ENCODE assay signal across 8 cellular contexts in genomic region chr9:98254236-98255063, GRCh38. TPM values are rescaled to one million over a fixed set of nuclear protein-coding genes. Genes with fewer than 3 reads are reported as not detected.
DNase-seq lines count a peak whose midpoint lies in the region; ATAC-seq and TF ChIP-seq lines count a peak whose summit lies in the region.

No MANE protein-coding gene starts in this region.

- H2AFZ ChIP-seq in fibroblast of lung (ENCODE audit: low read length) = no peak overlapping the region
- H2AFZ ChIP-seq in trophoblast cell (ENCODE audit: insufficient read depth, low read length, poor library complexity) = peak overlapping the region; percentile 25

- no peak overlapping the region for H3K14ac ChIP-seq in trophoblast cell (ENCODE audit: low read length)

- WGBS in trophoblast cell (ENCODE audit: extremely low coverage, insufficient coverage, insufficient read length) = no CpG with 5 or more reads among the region's 6 CpGs

- H3K27ac ChIP-seq in SJSA1 = no peak overlapping the region
- H3K27ac ChIP-seq in fibroblast of lung (ENCODE audit: insufficient read depth, low read length) = peak overlapping the region; percentile 92
- H3K27ac ChIP-seq in trophoblast cell (ENCODE audit: low read depth, low read length) = no peak overlapping the region

- H4K8ac ChIP-seq in trophoblast cell (ENCODE audit: low read depth, low read length) = peak overlapping the region; percentile 46

- no peak overlapping the region for H2BK120ac ChIP-seq in trophoblast cell (ENCODE audit: insufficient read depth, low read length, poor library complexity)

- no peak overlapping the region for H4K12ac ChIP-seq in trophoblast cell (ENCODE audit: low read depth, low read length)

- H3K4me1 ChIP-seq in ES-I3 (ENCODE audit: insufficient read depth, low read length) (peaks cover 7% of the 10 kb centered on the region; the same call in 1 of the 2 replicates), SJSA1 (replicated peaks) (peaks cover 40% of the 10 kb centered on the region), fibroblast of lung (ENCODE audit: control insufficient read depth, extremely low read depth, insufficient read depth, low read length) (peaks cover 26% of the 10 kb centered on the region), trophoblast cell (ENCODE audit: control insufficient read depth in 1 of 2, insufficient read depth in 2 of 2, low read length in 2 of 2) (peaks cover 14 to 18% of the 10 kb centered on the region in 2 experiments)

- no peak overlapping the region for H2BK5ac ChIP-seq in trophoblast cell (ENCODE audit: low read depth, low read length, poor library complexity)

- H3K4me3 ChIP-seq in SJSA1 (peak overlapping the region; percentile 60), fibroblast of lung (replicated peaks in 1 of 4; ENCODE audit: control extremely low read depth in 1 of 4, insufficient read depth in 1 of 4, low read depth in 3 of 4, low read length in 4 of 4) (peak overlapping the region; percentile 74 to 92 (median 82)), trophoblast cell (ENCODE audit: low read depth, low read length) (peak overlapping the region; percentile 89)

- no peaks in the 10 kb centered on the region for H4K20me1 ChIP-seq in fibroblast of lung (ENCODE audit: control insufficient read depth, extremely low read depth, insufficient read depth, low read length)

- H3K9ac ChIP-seq in ES-I3 (ENCODE audit: low read depth, low read length) = peak overlapping the region; percentile 86; the same call in 1 of the 2 replicates
- no peak overlapping the region for H3K9ac ChIP-seq in fibroblast of lung (ENCODE audit: insufficient read depth, low read length)
- H3K9ac ChIP-seq in trophoblast cell (ENCODE audit: low read length) = no peak overlapping the region

- no peak for TF ChIP-seq CTCF in fibroblast of lung (conservative IDR thresholded peaks at IDR 0.05 in 1 of 2, IDR thresholded peaks at IDR 0.05 in 1 of 2; ENCODE audit: low read depth in 1 of 2, low read length in 2 of 2)

- ATAC-seq in HG02870 (IDR thresholded peaks at IDR 0.05; ENCODE audit: unreplicated experiment) = no peak

- H3K4me2 ChIP-seq in fibroblast of lung (ENCODE audit: extremely low read depth, insufficient read depth, low read length) (peak overlapping the region; percentile 84), trophoblast cell (ENCODE audit: low read length) (peak overlapping the region; percentile 70)

- no peak overlapping the region for H3K4ac ChIP-seq in trophoblast cell (ENCODE audit: low read depth, low read length)

- H3K18ac ChIP-seq in trophoblast cell (ENCODE audit: low read length) = no peak overlapping the region

- H3K9me3 ChIP-seq in ES-I3 (ENCODE audit: control insufficient read depth, insufficient read depth, low read length) (no peaks in the 10 kb centered on the region), SJSA1 (replicated peaks) (no peaks in the 10 kb centered on the region), fibroblast of lung (ENCODE audit: control insufficient read depth, insufficient read depth, low read depth, low read length) (no peaks in the 10 kb centered on the region), trophoblast cell (ENCODE audit: insufficient read depth, low read depth, low read length) (no peaks in the 10 kb centered on the region)

- DNase-seq in SJSA1 (ENCODE audit: low read depth in 1 of 2, low spot score in 2 of 2) (no peak), fibroblast of lung (ENCODE audit: low read depth in 2 of 2) (no peak), trophoblast cell (peak in 1 of 2 donors; percentile 59), GF-D8 (lab: John Stamatoyannopoulos, UW) (no peak), LoVo (ENCODE audit: low spot score) (no peak), pons (ENCODE audit: low spot score) (no peak)

- H3K79me2 ChIP-seq in fibroblast of lung (ENCODE audit: control insufficient read depth, insufficient read depth, low read length) = peaks cover 30% of the 10 kb centered on the region
- H3K79me2 ChIP-seq in trophoblast cell (ENCODE audit: control insufficient read depth, insufficient read depth, low read length, poor library complexity) = peaks cover 11% of the 10 kb centered on the region

- H3K27me3 ChIP-seq in SJSA1 (replicated peaks) (no peaks in the 10 kb centered on the region), fibroblast of lung (ENCODE audit: control insufficient read depth, insufficient read depth, low read length) (no peaks in the 10 kb centered on the region), trophoblast cell (ENCODE audit: insufficient read depth, low read length) (no peaks in the 10 kb centered on the region)

- no peak overlapping the region for H2AK5ac ChIP-seq in trophoblast cell (ENCODE audit: low read length)

- H4K91ac ChIP-seq in trophoblast cell (ENCODE audit: low read depth, low read length) = no peak overlapping the region

- peaks cover 19% of the 10 kb centered on the region for H3K79me1 ChIP-seq in trophoblast cell (ENCODE audit: low read length)

- no peak overlapping the region for H3K23ac ChIP-seq in trophoblast cell (ENCODE audit: low read length)

- H2BK12ac ChIP-seq in trophoblast cell (ENCODE audit: low read length) = no peak overlapping the region

- no peaks in the 10 kb centered on the region for H3K36me3 ChIP-seq in ES-I3 (ENCODE audit: insufficient read depth, low read length)
- peaks cover 12% of the 10 kb centered on the region; the same call in 1 of the 2 replicates for H3K36me3 ChIP-seq in SJSA1
- H3K36me3 ChIP-seq in fibroblast of lung (ENCODE audit: control insufficient read depth, insufficient read depth, low read length) = peaks cover 3% of the 10 kb centered on the region
- peaks cover 3% of the 10 kb centered on the region in 2 experiments for H3K36me3 ChIP-seq in trophoblast cell (ENCODE audit: control insufficient read depth in 1 of 2, insufficient read depth in 2 of 2, low read length in 2 of 2)

RNA-seq across cellular contexts. Expression of gene TBC1D2, which starts 1.0 kb away (rescaled TPM):
- 4.4 TPM in 2 replicates for total RNA-seq in SJSA1 (2014; rRNA removed; shearing (Covaris generic))
- total RNA-seq in fibroblast of lung = 8.2 and 24.9 TPM in 2 replicates
- polyA plus RNA-seq in fibroblast of lung = 7.5 and 10.3 TPM in 2 replicates
- polyA plus RNA-seq in fibroblast of lung (2012) = 12.0 and 17.0 TPM in 2 replicates
- polyA minus RNA-seq in fibroblast of lung (ENCODE audit: low replicate concordance) = 18.5 and 23.9 TPM in 2 replicates
- polyA plus RNA-seq in trophoblast cell (2013) = 18.4 and 19.5 TPM in 2 replicates
